14 cellular contexts compared by ENCODE assay signal in genomic region chr9:77927265-77927664, GRCh38.
DNase-seq lines count a peak whose midpoint lies in the region; ATAC-seq and TF ChIP-seq lines count a peak whose summit lies in the region.
"Had no signal": no experiment of that assay in that cellular context is flagged by ENCODE, and none has a peak within 500 bp of the region (broad histone marks: within the 10 kb centered on the region; RNA-seq: fewer than 3 reads in every experiment).

No MANE protein-coding gene starts in this region.

- no peak overlapping the region for H3K4me3 ChIP-seq in cardiac fibroblast (replicated peaks in 1 of 2; ENCODE audit: low read depth in 2 of 2, low read length in 2 of 2)
- H3K4me3 ChIP-seq: sigmoid colon, upper lobe of left lung had no signal

- no peak for ATAC-seq in WTC11
- no peak for ATAC-seq in GM21529 (IDR thresholded peaks at IDR 0.05; ENCODE audit: unreplicated experiment)

- TF ChIP-seq CTCF in cardiac fibroblast (IDR thresholded peaks at IDR 0.05; ENCODE audit: low read depth, low read length) (no peak), osteocyte (IDR thresholded peaks at IDR 0.05) (no peak), endothelial cell (IDR thresholded peaks at IDR 0.05; ENCODE audit: unreplicated experiment) (no peak), WTC11 (IDR thresholded peaks at IDR 0.05) (no peak)

- H3K27me3 Mint-ChIP-seq in osteocyte (ENCODE audit: unreplicated experiment), result no peaks in the 10 kb centered on the region
- no peaks in the 10 kb centered on the region for H3K27me3 Mint-ChIP-seq in endothelial cell (ENCODE audit: unreplicated experiment)
- H3K27me3 Mint-ChIP-seq in WTC11 (ENCODE audit: low read depth), result no peaks in the 10 kb centered on the region
- H3K27me3 Mint-ChIP-seq: activated CD8-positive, alpha-beta T cell treated with anti-CD3 and anti-CD28 coated beads for 36 hours had no signal

- CTCF ChIA-PET in WTC11 (lab: Charles Lee), result no interaction called here

- H3K4me3 Mint-ChIP-seq in osteocyte (ENCODE audit: unreplicated experiment), result no peak overlapping the region
- no peak overlapping the region for H3K4me3 Mint-ChIP-seq in endothelial cell (ENCODE audit: unreplicated experiment)
- H3K4me3 Mint-ChIP-seq in WTC11, result no peak overlapping the region
- H3K4me3 Mint-ChIP-seq: activated CD8-positive, alpha-beta T cell treated with anti-CD3 and anti-CD28 coated beads for 36 hours had no signal

- H3K27ac Mint-ChIP-seq in osteocyte (ENCODE audit: unreplicated experiment), result peak overlapping the region; percentile 77
- H3K27ac Mint-ChIP-seq in endothelial cell (ENCODE audit: unreplicated experiment), result no peak overlapping the region
- H3K27ac Mint-ChIP-seq in WTC11, result no peak overlapping the region
- H3K27ac Mint-ChIP-seq: activated CD8-positive, alpha-beta T cell treated with anti-CD3 and anti-CD28 coated beads for 36 hours had no signal

- DNase-seq in EH (ENCODE audit: low read depth) (peak; percentile 75), MV-4-11 (lab: John Stamatoyannopoulos, UW) (peak; percentile 47), cardiac fibroblast (ENCODE audit: low read depth in 2 of 2) (peak; percentile 43 to 66), osteocyte (ENCODE audit: extremely low spot score, unreplicated experiment) (no peak), endothelial cell (ENCODE audit: low spot score) (no peak), WTC11 (ENCODE audit: low spot score) (no peak), NCI-H187 treated with DMSO at 0.1 percent for 48 hours (lab: John Stamatoyannopoulos, UW) (no peak)
- DNase-seq: activated CD8-positive, alpha-beta T cell treated with anti-CD3 and anti-CD28 coated beads for 36 hours; Caco-2; effector memory CD4-positive, alpha-beta T cell; NCI-H1436 treated with DMSO at 0.1 percent for 48 hours; sigmoid colon; upper lobe of left lung had no signal

- H3K36me3 Mint-ChIP-seq in osteocyte (ENCODE audit: unreplicated experiment), result peaks cover 7% of the 10 kb centered on the region
- H3K36me3 Mint-ChIP-seq in endothelial cell (ENCODE audit: low read depth, unreplicated experiment), result no peaks in the 10 kb centered on the region
- H3K36me3 Mint-ChIP-seq in WTC11, result peaks cover 5% of the 10 kb centered on the region; the same call in 1 of the 2 replicates

- H3K9me3 Mint-ChIP-seq in osteocyte (ENCODE audit: unreplicated experiment) (no peaks in the 10 kb centered on the region), endothelial cell (ENCODE audit: unreplicated experiment) (no peaks in the 10 kb centered on the region), WTC11 (peaks cover 3% of the 10 kb centered on the region; the same call in 1 of the 2 replicates)
- H3K9me3 Mint-ChIP-seq: activated CD8-positive, alpha-beta T cell treated with anti-CD3 and anti-CD28 coated beads for 36 hours had no signal

- H3K4me1 Mint-ChIP-seq in osteocyte (ENCODE audit: unreplicated experiment) (peaks cover 60% of the 10 kb centered on the region), endothelial cell (ENCODE audit: unreplicated experiment) (peaks cover 20% of the 10 kb centered on the region), WTC11 (peaks cover 32% of the 10 kb centered on the region)

- POLR2A ChIA-PET in WTC11 (lab: Charles Lee), result no interaction called here

TF ChIP-seq in WTC11, 78 proteins besides CTCF, POLR2A, EP300 and RAD21:
- TF ChIP-seq ATF3 (CRISPR knock-in tag; conservative IDR thresholded peaks at IDR 0.05), result no peak

Comparison
In these comparisons a context has a peak if more than half of its experiments do, and no peak if none do; other contexts are left out.
1. DNase-seq: peak in EH (single experiment), MV-4-11 (single experiment) and cardiac fibroblast (2 of 2); none in osteocyte (single experiment), endothelial cell (single experiment), WTC11 (single experiment) and NCI-H187 treated with DMSO at 0.1 percent for 48 hours (single experiment).